ENCODE assay signal across 8 cellular contexts in the genomic region with DNA sequence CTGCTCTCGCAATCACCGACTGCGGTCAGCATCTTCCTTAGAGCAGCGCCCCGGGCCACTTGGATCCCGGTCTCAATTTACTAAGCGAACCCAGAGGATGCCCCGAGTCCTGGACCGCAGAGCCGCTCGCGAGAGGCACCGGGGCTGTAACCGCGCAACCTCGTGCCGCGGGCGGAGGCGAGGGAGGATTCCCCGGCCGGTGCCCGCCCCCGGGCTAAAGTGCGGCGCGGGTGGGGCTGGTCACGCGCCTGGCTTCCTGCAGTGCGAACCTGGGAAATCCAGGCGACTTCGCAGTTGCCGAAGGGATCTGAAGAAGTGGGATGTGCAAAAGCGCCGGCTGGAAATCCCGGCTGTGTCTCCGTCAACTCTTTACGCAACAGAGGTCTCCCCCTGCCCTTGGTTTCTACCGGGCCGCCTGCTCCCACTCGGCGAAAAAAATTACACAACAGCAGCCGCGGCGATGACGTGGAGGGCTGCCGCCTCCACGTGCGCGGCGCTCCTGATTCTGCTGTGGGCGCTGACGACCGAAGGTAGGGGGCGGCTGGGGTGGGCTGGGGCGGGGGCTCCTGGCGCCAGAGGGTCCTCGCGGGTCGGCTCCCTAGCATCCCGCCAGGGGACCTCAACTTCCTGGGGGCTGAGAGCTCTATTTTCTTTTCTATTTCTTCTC. TPM values are rescaled to one million over a fixed set of nuclear protein-coding genes. Genes with fewer than 3 reads are reported as not detected.
DNase-seq lines count a peak whose midpoint lies in the region; ATAC-seq and TF ChIP-seq lines count a peak whose summit lies in the region.

A gene with protein sequence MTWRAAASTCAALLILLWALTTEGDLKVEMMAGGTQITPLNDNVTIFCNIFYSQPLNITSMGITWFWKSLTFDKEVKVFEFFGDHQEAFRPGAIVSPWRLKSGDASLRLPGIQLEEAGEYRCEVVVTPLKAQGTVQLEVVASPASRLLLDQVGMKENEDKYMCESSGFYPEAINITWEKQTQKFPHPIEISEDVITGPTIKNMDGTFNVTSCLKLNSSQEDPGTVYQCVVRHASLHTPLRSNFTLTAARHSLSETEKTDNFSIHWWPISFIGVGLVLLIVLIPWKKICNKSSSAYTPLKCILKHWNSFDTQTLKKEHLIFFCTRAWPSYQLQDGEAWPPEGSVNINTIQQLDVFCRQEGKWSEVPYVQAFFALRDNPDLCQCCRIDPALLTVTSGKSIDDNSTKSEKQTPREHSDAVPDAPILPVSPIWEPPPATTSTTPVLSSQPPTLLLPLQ (plus strand): TSS at position 291 of the 667 bp plus-strand sequence. CDS start 170 bp downstream, at position 461.

- peaks cover 0 to 3% of the 10 kb centered on the region in 2 experiments; a peak in 1 of 3 replicates for H3K36me3 ChIP-seq in HEK293 (ENCODE audit: control insufficient read depth in 2 of 2, insufficient read depth in 1 of 2, low read length in 2 of 2)
- no peaks in the 10 kb centered on the region for H3K36me3 ChIP-seq in PC-3 (ENCODE audit: low read depth, low read length)
- no peaks in the 10 kb centered on the region for H3K36me3 ChIP-seq in mucosa of stomach (ENCODE audit: control insufficient read depth, insufficient read depth, low read length)

- H3K4me2 ChIP-seq in PC-3 (ENCODE audit: low read length) = peak within 1 kb of the TSS; percentile 99

- TF ChIP-seq POLR2A in GM18505 (IDR thresholded peaks at IDR 0.05; ENCODE audit: borderline replicate concordance, extremely low read depth, insufficient read depth, insufficient read length) = no peak

- peak; percentile 36 for DNase-seq in AG04450 (ENCODE audit: low read depth, low spot score)
- no peak for DNase-seq in PC-3
- peak; percentile 63 to 69 for DNase-seq in activated T-cell treated with anti-CD3 and anti-CD28 coated beads, Interleukin-2, amount 50 U/mL, for 48 hours
- peak; percentile 25 to 27 for DNase-seq in stimulated activated CD8-positive, alpha-beta memory T cell treated with anti-CD3 and anti-CD28 coated beads, Interleukin-4, amount 100 ng/mL, for 1 hour (ENCODE audit: low read depth in 2 of 2, low spot score in 1 of 2)

- no peaks in the 10 kb centered on the region for H3F3A ChIP-seq in PC-3 (ENCODE audit: low read length, unreplicated experiment)

- H2AFZ ChIP-seq in PC-3 (ENCODE audit: low read length) = peak within 1 kb of the TSS; percentile 82

- intact Hi-C loops in PC-3 (cut with micrococcal nuclease) = loop anchor here (2.0 to 5.0 kb wide), 2 partner anchors 121 to 274 kb away; a partner anchor contains a TSS

- H3K79me2 ChIP-seq in PC-3 (ENCODE audit: low read length) = no peaks in the 10 kb centered on the region

- H3K9me3 ChIP-seq in AG04450 (ENCODE audit: control insufficient read depth, insufficient read depth, low read length) (no peaks in the 10 kb centered on the region), HEK293 (ENCODE audit: control insufficient read depth, insufficient read depth, low read depth, low read length) (no peaks in the 10 kb centered on the region), PC-3 (ENCODE audit: low read length) (no peaks in the 10 kb centered on the region), mucosa of stomach (ENCODE audit: control insufficient read depth, low read length) (no peaks in the 10 kb centered on the region)

- no peak within 1 kb of the TSS for H3K9ac ChIP-seq in PC-3 (ENCODE audit: low read length)
- H3K9ac ChIP-seq in mucosa of stomach (ENCODE audit: low read length) = peak within 1 kb of the TSS; percentile 42

- TF ChIP-seq CTCF in AG04450 (IDR thresholded peaks at IDR 0.05; ENCODE audit: low read depth, low read length) = no peak
- TF ChIP-seq CTCF in HEK293 (tag by site-specific recombination; IDR thresholded peaks at IDR 0.05) = peak; percentile 25; the same call in 1 of the 2 replicates
- no peak for TF ChIP-seq CTCF in PC-3 (conservative IDR thresholded peaks at IDR 0.05; ENCODE audit: low read depth, low read length)

- H3K4me1 ChIP-seq in HEK293 (ENCODE audit: control insufficient read depth, insufficient read depth, low read length) (no peaks in the 10 kb centered on the region), PC-3 (ENCODE audit: insufficient read depth, low read length) (peaks cover 5% of the 10 kb centered on the region; the same call in 1 of the 2 replicates), mucosa of stomach (ENCODE audit: control insufficient read depth, insufficient read depth, low read length) (peaks cover 12% of the 10 kb centered on the region)

- ATAC-seq in PC-3 (no peak), esophagus mucosa (peak; percentile 55), GM18505 (IDR thresholded peaks at IDR 0.05; ENCODE audit: unreplicated experiment) (no peak)

- H3K27me3 ChIP-seq in AG04450 (ENCODE audit: control insufficient read depth, insufficient read depth, low read length) (no peaks in the 10 kb centered on the region), PC-3 (ENCODE audit: low read length) (no peaks in the 10 kb centered on the region), mucosa of stomach (ENCODE audit: control insufficient read depth, insufficient read depth, low read length) (no peaks in the 10 kb centered on the region)

- H4K20me1 ChIP-seq in PC-3 (ENCODE audit: low read length) = no peaks in the 10 kb centered on the region

- no peaks in the 10 kb centered on the region for H3K9me2 ChIP-seq in PC-3 (replicated peaks; ENCODE audit: low read length)

- BruUV-seq in PC-3 (replicated peaks; lab: Mats Ljungman, UMichigan) = no TSS peak

- H3K27ac ChIP-seq in AG04450 (ENCODE audit: low read depth, low read length) = peak within 1 kb of the TSS; percentile 82
- peak within 1 kb of the TSS; percentile 17; the same call in 1 of the 2 replicates for H3K27ac ChIP-seq in HEK293 (ENCODE audit: extremely low read depth, low read depth, low read length)
- no peak within 1 kb of the TSS for H3K27ac ChIP-seq in PC-3 (ENCODE audit: low read length)

- POLR2A ChIA-PET in AG04450 (lab: Yijun Ruan, JAX) (interaction anchor here (0.6 to 0.7 kb wide), 5 partner anchors 23 to 146 kb away, joined by 3 to 11 read pairs (median 5); no protein-coding TSS in a partner anchor), HEK293 (lab: Yijun Ruan, JAX) (interaction anchor here (0.6 to 0.9 kb wide), 5 partner anchors 37 to 274 kb away, joined by 3 to 8 read pairs (median 3); a partner anchor contains a TSS), PC-3 (lab: Charles Lee; ENCODE audit: unreplicated experiment) (interaction anchor here (0.6 kb wide), 1 partner anchor 381 kb away, joined by 9 read pairs; no protein-coding TSS in a partner anchor)

- peak within 1 kb of the TSS; percentile 69 for H3K4me3 ChIP-seq in AG04450 (ENCODE audit: low read depth, low read length)
- H3K4me3 ChIP-seq in HEK293 (ENCODE audit: low read depth, low read length) = peak within 1 kb of the TSS; percentile 59
- H3K4me3 ChIP-seq in PC-3 (ENCODE audit: low read length) = peak within 1 kb of the TSS; percentile 69
- H3K4me3 ChIP-seq in mucosa of stomach (ENCODE audit: low read length) = peak within 1 kb of the TSS; percentile 39

- CTCF ChIA-PET in AG04450 (lab: Charles Lee) (interaction anchor here (0.6 to 5.9 kb wide), 9 partner anchors 8 to 152 kb away, joined by 3 to 39 read pairs (median 4); no protein-coding TSS in a partner anchor), HEK293 (lab: Yijun Ruan, JAX) (interaction anchor here (0.6 to 0.7 kb wide), 2 partner anchors 196 to 469 kb away, joined by 3 read pairs; no protein-coding TSS in a partner anchor), PC-3 (lab: Charles Lee) (interaction anchor here (0.6 kb wide), 1 partner anchor 176 kb away, joined by 7 read pairs; no protein-coding TSS in a partner anchor)

TF ChIP-seq in HEK293, 187 proteins besides CTCF, POLR2A, EP300 and RAD21 (continues in another document):
- TF ChIP-seq ZSCAN30 (tag by site-specific recombination; IDR thresholded peaks at IDR 0.05) (0 out of 2 replicates have a peak, but pooled peaks have one; percentile 23), ZNF223 (tag by site-specific recombination; IDR thresholded peaks at IDR 0.05) (no peak), ZNF548 (tag by site-specific recombination; IDR thresholded peaks at IDR 0.05) (no peak), ZNF48 (tag by site-specific recombination; IDR thresholded peaks at IDR 0.05) (no peak), ZFP37 (tag by site-specific recombination; IDR thresholded peaks at IDR 0.05) (0 out of 2 replicates have a peak, but pooled peaks have one; percentile 39), ZEB2 (tag by site-specific recombination; IDR thresholded peaks at IDR 0.05) (peak; percentile 69), HOXA7 (CRISPR knock-in tag; IDR thresholded peaks at IDR 0.05; ENCODE audit: borderline replicate concordance) (no peak), IKZF3 (tag by site-specific recombination; IDR thresholded peaks at IDR 0.05) (peak; percentile 80), ZNF175 (tag by site-specific recombination; IDR thresholded peaks at IDR 0.05) (no peak), ZNF510 (tag by site-specific recombination; IDR thresholded peaks at IDR 0.05; ENCODE audit: insufficient replicate concordance) (no peak), ZFHX2 (tag by site-specific recombination; conservative IDR thresholded peaks at IDR 0.05) (peak; percentile 95), ZNF133 (tag by site-specific recombination; IDR thresholded peaks at IDR 0.05) (no peak), ZNF292 (tag by site-specific recombination; IDR thresholded peaks at IDR 0.05; ENCODE audit: borderline replicate concordance, low read depth) (no peak)
- TF ChIP-seq, protein P1, sequence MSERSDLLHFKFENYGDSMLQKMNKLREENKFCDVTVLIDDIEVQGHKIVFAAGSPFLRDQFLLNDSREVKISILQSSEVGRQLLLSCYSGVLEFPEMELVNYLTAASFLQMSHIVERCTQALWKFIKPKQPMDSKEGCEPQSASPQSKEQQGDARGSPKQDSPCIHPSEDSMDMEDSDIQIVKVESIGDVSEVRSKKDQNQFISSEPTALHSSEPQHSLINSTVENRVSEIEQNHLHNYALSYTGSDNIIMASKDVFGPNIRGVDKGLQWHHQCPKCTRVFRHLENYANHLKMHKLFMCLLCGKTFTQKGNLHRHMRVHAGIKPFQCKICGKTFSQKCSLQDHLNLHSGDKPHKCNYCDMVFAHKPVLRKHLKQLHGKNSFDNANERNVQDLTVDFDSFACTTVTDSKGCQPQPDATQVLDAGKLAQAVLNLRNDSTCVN (tag by site-specific recombination; optimal IDR thresholded peaks at IDR 0.05) = peak; percentile 89

RNA-seq across cellular contexts. Expression of the gene that starts here (rescaled TPM):
- 3.3 and 3.6 TPM in 2 replicates for polyA plus RNA-seq in AG04450 (2011; rRNA removed)
- polyA minus RNA-seq in AG04450 (2011; rRNA and poly(A)+ RNA removed) = 6.8 and 7.3 TPM in 2 replicates
- total RNA-seq in PC-3 (2014; rRNA removed) = 1.3 and 1.6 TPM in 2 replicates
- 1.4 TPM for total RNA-seq in esophagus mucosa
